10 cellular contexts compared by ENCODE assay signal in genomic region chr4:140790171-140790570, GRCh38. TPM values are rescaled to one million over a fixed set of nuclear protein-coding genes. Genes with fewer than 3 reads are reported as not detected.
DNase-seq lines count a peak whose midpoint lies in the region; ATAC-seq and TF ChIP-seq lines count a peak whose summit lies in the region.
"Had no signal": no experiment of that assay in that cellular context is flagged by ENCODE, and none has a peak within 500 bp of the region (broad histone marks: within the 10 kb centered on the region; RNA-seq: fewer than 3 reads in every experiment).

No MANE protein-coding gene starts in this region.

- H3K9me3 Mint-ChIP-seq in immature natural killer cell = peaks cover 2 to 8% (median 3%) of the 10 kb centered on the region in 6 donors

- TF ChIP-seq CTCF in DOHH2 (IDR thresholded peaks at IDR 0.05; ENCODE audit: low read depth, low read length, poor library complexity, severe bottlenecking) (no peak), left lung (IDR thresholded peaks at IDR 0.05) (no peak), prostate gland (IDR thresholded peaks at IDR 0.05) (no peak)

- H3K27ac ChIP-seq in DOHH2 (ENCODE audit: low read depth, low read length) (peak overlapping the region; percentile 9), left lung (peak overlapping the region; percentile 1 to 70), prostate gland (no peak overlapping the region)
- H3K27ac ChIP-seq: neutrophil had no signal

- H3K36me3 ChIP-seq in DOHH2 (ENCODE audit: control insufficient read depth, low read length) (no peaks in the 10 kb centered on the region), left lung (no peaks in the 10 kb centered on the region), prostate gland (no peaks in the 10 kb centered on the region)
- H3K36me3 ChIP-seq: neutrophil had no signal

- no peak for TF ChIP-seq POLR2A in prostate gland (IDR thresholded peaks at IDR 0.05)

- H3K9me2 ChIP-seq in DOHH2 (replicated peaks; ENCODE audit: control insufficient read depth, low read length) = no peaks in the 10 kb centered on the region

- DNase-seq in left lung (no peak), immature natural killer cell (no peak), NCI-H1930 (lab: John Stamatoyannopoulos, UW) (no peak), prostate gland (ENCODE audit: low spot score) (no peak)
- DNase-seq in NK-92 treated with Interleukin-12 subunit alpha and Interleukin-12 subunit beta, amount 100 ng/mL, for 24 hours (lab: John Stamatoyannopoulos, UW) = no peak
- DNase-seq: activated effector memory CD4-positive, alpha-beta T cell treated with Interleukin-2 at 50 U/mL for 16 hours had no signal

- H4K20me1 ChIP-seq in DOHH2 (ENCODE audit: control insufficient read depth, insufficient read depth, low read depth, low read length) = no peaks in the 10 kb centered on the region

- peaks cover 8% of the 10 kb centered on the region; the same call in 1 of the 2 replicates for H3K9me3 ChIP-seq in DOHH2 (ENCODE audit: control insufficient read depth, insufficient read depth, low read length)
- H3K9me3 ChIP-seq in left lung = peaks cover 0 to 4% of the 10 kb centered on the region in 2 donors
- no peaks in the 10 kb centered on the region for H3K9me3 ChIP-seq in prostate gland

- H3K4me3 ChIP-seq in DOHH2 (ENCODE audit: low read length) = peak overlapping the region; percentile 36
- no peak overlapping the region for H3K4me3 ChIP-seq in left lung
- no peak overlapping the region for H3K4me3 ChIP-seq in prostate gland

- no peak overlapping the region for H3K4me3 Mint-ChIP-seq in immature natural killer cell

- peak overlapping the region; percentile 58 for H3K4me2 ChIP-seq in DOHH2 (ENCODE audit: low read length)

- no peaks in the 10 kb centered on the region for H3K4me1 Mint-ChIP-seq in immature natural killer cell

- no peaks in the 10 kb centered on the region for H3K79me2 ChIP-seq in DOHH2 (ENCODE audit: control insufficient read depth, low read length)

- peak; percentile 34 for ATAC-seq in GM21528 (IDR thresholded peaks at IDR 0.05; ENCODE audit: low FRiP score, unreplicated experiment)
- peak; percentile 24 for ATAC-seq in HG03460 (IDR thresholded peaks at IDR 0.05; ENCODE audit: unreplicated experiment)
- ATAC-seq in left lung = peak; percentile 61

- H3K27me3 ChIP-seq in DOHH2 (ENCODE audit: control insufficient read depth, low read length) (no peaks in the 10 kb centered on the region), left lung (no peaks in the 10 kb centered on the region), prostate gland (replicated peaks; ENCODE audit: insufficient read depth) (no peaks in the 10 kb centered on the region)
- H3K27me3 ChIP-seq: neutrophil had no signal

- 69% methylated on average over 4 of the region's 4 CpGs for WGBS in prostate gland

- H3F3A ChIP-seq in DOHH2 (ENCODE audit: control insufficient read depth, insufficient read depth) = 0 out of 2 replicates have a peak, but pooled peaks cover 2% of the 10 kb centered on the region

- peak overlapping the region in 1 of 6 donors; percentile 48 for H3K27ac Mint-ChIP-seq in immature natural killer cell

- H3K4me1 ChIP-seq in DOHH2 (ENCODE audit: control insufficient read depth, low read length) (peaks cover 31% of the 10 kb centered on the region), left lung (no peaks in the 10 kb centered on the region), prostate gland (replicated peaks) (no peaks in the 10 kb centered on the region)

- no peaks in the 10 kb centered on the region for H3K36me3 Mint-ChIP-seq in immature natural killer cell

- intact Hi-C loops in left lung (cut with DNase I) = no loop called here
- intact Hi-C loops in prostate gland (cut with DNase I) = no loop called here

- peaks cover 0 to 2% (median 0%) of the 10 kb centered on the region in 3 donors for H3K27me3 Mint-ChIP-seq in immature natural killer cell (ENCODE audit: low read depth in 3 of 3)

RNA-seq across cellular contexts. Expression of gene TBC1D9, which starts 34.0 kb away (rescaled TPM):
- total RNA-seq in left lung (10 to 100 TPM; 29.0 to 34.0 TPM), prostate gland (10 to 100 TPM; 28.6 to 34.2 TPM)
- 1 to 10 TPM in 1 of 3 donors, under 1 TPM in 2; 0.21 to 1.1 (median 0.22) TPM for polyA plus RNA-seq in immature natural killer cell

Comparison
In these comparisons a context has a peak if more than half of its experiments do, and no peak if none do; other contexts are left out.
1. H3K27ac ChIP-seq: peak in DOHH2 (single experiment) and left lung (2 of 2); none in prostate gland (0 of 2).
2. Peak in every context shown above with its lines, with median percentiles within 50 percentile points of each other: ATAC-seq.